ENCODE assay signal across 9 cellular contexts in the genomic region with DNA sequence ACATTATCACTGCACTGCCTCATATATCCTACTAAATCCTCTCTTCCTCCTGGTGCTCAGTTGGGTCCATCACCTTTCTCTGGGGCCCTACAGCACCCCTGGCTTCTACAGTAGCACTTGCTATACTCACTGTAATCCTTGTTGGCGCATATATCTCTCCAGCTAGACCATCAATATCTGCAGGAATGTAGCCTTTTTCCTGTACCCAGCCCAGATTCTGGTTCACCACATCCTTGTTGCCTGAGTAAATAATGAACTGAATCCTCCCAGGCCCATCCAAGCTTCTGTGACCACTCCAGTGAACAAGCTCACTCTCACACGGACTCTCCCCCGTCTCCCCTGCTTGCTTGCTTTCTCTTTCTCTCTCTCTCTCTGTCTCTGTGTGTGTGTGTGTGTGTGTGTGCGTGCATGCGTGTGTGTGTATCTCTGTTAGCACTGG.
DNase-seq lines count a peak whose midpoint lies in the region; ATAC-seq and TF ChIP-seq lines count a peak whose summit lies in the region.
"Had no signal": no experiment of that assay in that cellular context is flagged by ENCODE, and none has a peak within 500 bp of the region (broad histone marks: within the 10 kb centered on the region; RNA-seq: fewer than 3 reads in every experiment).

No MANE protein-coding gene starts in this region.

- H3K9me3 Mint-ChIP-seq in activated CD8-positive, alpha-beta T cell treated with anti-CD3 and anti-CD28 coated beads for 36 hours, result peaks cover 13% of the 10 kb centered on the region

- peaks cover 9% of the 10 kb centered on the region for H3K36me3 Mint-ChIP-seq in activated CD8-positive, alpha-beta T cell treated with anti-CD3 and anti-CD28 coated beads for 36 hours (ENCODE audit: low read depth)

- POLR2A ChIA-PET in activated CD8-positive, alpha-beta T cell treated with anti-CD3 and anti-CD28 coated beads for 36 hours (lab: Charles Lee), result no interaction called here

- intact Hi-C loops in activated CD8-positive, alpha-beta T cell treated with anti-CD3 and anti-CD28 coated beads for 36 hours (cut with micrococcal nuclease), result no loop called here

- peak; percentile 52 for ATAC-seq in GM19023 (IDR thresholded peaks at IDR 0.05; ENCODE audit: unreplicated experiment)
- ATAC-seq in activated CD8-positive, alpha-beta T cell treated with anti-CD3 and anti-CD28 coated beads for 36 hours, result peak; percentile 65
- no peak for ATAC-seq in GM18519 (IDR thresholded peaks at IDR 0.05; ENCODE audit: low FRiP score, unreplicated experiment)
- no peak for ATAC-seq in GM19324 (IDR thresholded peaks at IDR 0.05; ENCODE audit: low FRiP score, unreplicated experiment)

- no peak overlapping the region for H3K27ac Mint-ChIP-seq in activated CD8-positive, alpha-beta T cell treated with anti-CD3 and anti-CD28 coated beads for 36 hours

- H3K36me3 ChIP-seq in kidney epithelial cell (ENCODE audit: control insufficient read depth, insufficient read depth, low read length), result no peaks in the 10 kb centered on the region

- no peaks in the 10 kb centered on the region for H3K27me3 Mint-ChIP-seq in activated CD8-positive, alpha-beta T cell treated with anti-CD3 and anti-CD28 coated beads for 36 hours

- CTCF ChIA-PET in activated CD8-positive, alpha-beta T cell treated with anti-CD3 and anti-CD28 coated beads for 36 hours (lab: Charles Lee), result interaction anchor here (0.7 kb wide), 1 partner anchor 11 kb away, joined by 3 read pairs; no protein-coding TSS in a partner anchor

- peak overlapping the region; percentile 15 for H3K4me3 Mint-ChIP-seq in activated CD8-positive, alpha-beta T cell treated with anti-CD3 and anti-CD28 coated beads for 36 hours

- DNase-seq in ACHN (peak; percentile 85), kidney epithelial cell (ENCODE audit: low read depth) (peak; percentile 92), putamen (ENCODE audit: low spot score) (no peak), T1000 (lab: John Stamatoyannopoulos, UW) (no peak)
- DNase-seq in activated CD8-positive, alpha-beta T cell treated with anti-CD3 and anti-CD28 coated beads for 36 hours, result peak; percentile 26
- DNase-seq: stimulated activated CD4-positive, alpha-beta T cell treated with anti-CD3 and anti-CD28 coated beads, Interleukin-1b, Interleukin-23, amount 100 ng/mL, for 48 hours had no signal

- H3K4me3 ChIP-seq in kidney epithelial cell (ENCODE audit: low read depth, low read length), result no peak overlapping the region

- in situ Hi-C loops in ACHN (cut with HindIII; ENCODE audit: low pct_ligation_motif_present, low pct_unique_long_range_greater_than_20kb, low sequenced_read_pairs), result no loop called here

- TF ChIP-seq CTCF in activated CD8-positive, alpha-beta T cell treated with anti-CD3 and anti-CD28 coated beads for 36 hours (IDR thresholded peaks at IDR 0.05), result no peak
- no peak for TF ChIP-seq CTCF in kidney epithelial cell (IDR thresholded peaks at IDR 0.05; ENCODE audit: insufficient read depth, low read length, poor library complexity, severe bottlenecking)

- H3K27me3 ChIP-seq in kidney epithelial cell (ENCODE audit: control insufficient read depth, insufficient read depth, low read length), result no peaks in the 10 kb centered on the region

- H3K4me1 Mint-ChIP-seq in activated CD8-positive, alpha-beta T cell treated with anti-CD3 and anti-CD28 coated beads for 36 hours (ENCODE audit: low read depth), result peaks cover 6% of the 10 kb centered on the region

Comparison
In these comparisons a context has a peak if more than half of its experiments do, and no peak if none do; other contexts are left out.
1. DNase-seq: peak in ACHN (single experiment), activated CD8-positive, alpha-beta T cell treated with anti-CD3 and anti-CD28 coated beads for 36 hours (single experiment) and kidney epithelial cell (single experiment); none in putamen (single experiment) and T1000 (single experiment).
2. ATAC-seq: peak in GM19023 (single experiment) and activated CD8-positive, alpha-beta T cell treated with anti-CD3 and anti-CD28 coated beads for 36 hours (single experiment); none in GM18519 (single experiment) and GM19324 (single experiment).